8 cellular contexts compared by ENCODE assay signal in the genomic region with DNA sequence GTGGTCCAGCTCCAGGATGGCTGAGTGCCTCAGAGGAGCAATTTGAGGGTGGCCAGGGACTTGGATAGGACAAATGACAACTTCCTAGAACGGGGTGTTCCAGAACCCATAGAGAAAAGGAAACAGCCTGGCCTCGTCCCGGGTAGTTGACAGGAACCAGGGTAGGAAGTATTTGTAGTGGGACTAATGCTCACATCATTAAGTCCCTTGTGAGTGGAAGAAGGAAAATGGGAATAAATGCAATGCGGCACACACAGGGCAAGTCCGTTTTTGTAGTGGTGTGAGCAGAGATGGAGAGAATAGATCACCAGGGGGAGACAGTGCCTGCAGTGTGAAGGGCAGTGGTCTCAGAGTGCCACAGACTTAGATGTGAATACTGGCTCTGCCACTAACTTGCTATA. TPM values are rescaled to one million over a fixed set of nuclear protein-coding genes. Genes with fewer than 3 reads are reported as not detected.
DNase-seq lines count a peak whose midpoint lies in the region; ATAC-seq and TF ChIP-seq lines count a peak whose summit lies in the region.

No MANE protein-coding gene starts in this region.

- no peaks in the 10 kb centered on the region for H3K27me3 ChIP-seq in aorta (ENCODE audit: control insufficient read depth in 1 of 2, insufficient read depth in 2 of 2, low read length in 1 of 2)

- peaks cover 3 to 9% (median 4%) of the 10 kb centered on the region in 3 donors for H3K27me3 Mint-ChIP-seq in CD14-positive monocyte (ENCODE audit: low read depth in 3 of 3)

- H3K36me3 Mint-ChIP-seq in CD14-positive monocyte = no peaks in the 10 kb centered on the region

- H3K9me3 Mint-ChIP-seq in CD14-positive monocyte = no peaks in the 10 kb centered on the region

- ATAC-seq in aorta (ENCODE audit: low FRiP score) = peak; percentile 67
- no peak for ATAC-seq in GM21447 (IDR thresholded peaks at IDR 0.05; ENCODE audit: unreplicated experiment)

- H3K9me3 ChIP-seq in aorta (ENCODE audit: control insufficient read depth, low read length) = no peaks in the 10 kb centered on the region

- no peak overlapping the region for H3K27ac ChIP-seq in aorta (ENCODE audit: low read depth in 1 of 2, low read length in 2 of 2)

- TF ChIP-seq CTCF in CD14-positive monocyte (IDR thresholded peaks at IDR 0.05) = peak; percentile 51

- H3K4me3 Mint-ChIP-seq in CD14-positive monocyte = no peak overlapping the region

- H3K27ac Mint-ChIP-seq in CD14-positive monocyte = peak overlapping the region in 2 of 7 donors; percentile 1 to 71

- whole genome bisulfite sequencing in aorta, 2 donors = 46 to 51% methylated on average over 5 of the region's 5 CpGs

- no peaks in the 10 kb centered on the region for H3K36me3 ChIP-seq in aorta (ENCODE audit: control insufficient read depth in 1 of 2, insufficient read depth in 2 of 2, low read length in 1 of 2)

- DNase-seq in CD14-positive monocyte (ENCODE audit: low spot score) = no peak
- peak; percentile 4 for DNase-seq in HPDE6-E6E7 (ENCODE audit: extremely low spot score)
- peak; percentile 31 for DNase-seq in amniotic stem cell (lab: John Stamatoyannopoulos, UW)
- DNase-seq in islet precursor cell = peak; percentile 75
- no peak for DNase-seq in aorta
- no peak for DNase-seq in DMS153 treated with DMSO at 0.1 percent for 48 hours (lab: John Stamatoyannopoulos, UW; ENCODE audit: unreplicated experiment)
- no peak for DNase-seq in NCI-H2196 treated with DMSO at 0.1 percent for 48 hours (lab: John Stamatoyannopoulos, UW; ENCODE audit: unreplicated experiment)

- H3K4me3 ChIP-seq in aorta (ENCODE audit: low read length in 2 of 2) = no peak overlapping the region

- intact Hi-C loops in CD14-positive monocyte (cut with micrococcal nuclease) = loop anchor here (5.0 to 10.0 kb wide), 3 partner anchors 38 to 586 kb away; no protein-coding TSS in a partner anchor
- intact Hi-C loops in aorta (cut with DNase I) = loop anchor here (1.0 to 10.0 kb wide), 5 partner anchors 36 to 566 kb away; a partner anchor contains a TSS

- peaks cover 20% of the 10 kb centered on the region for H3K4me1 Mint-ChIP-seq in CD14-positive monocyte

- H3K4me1 ChIP-seq in aorta (ENCODE audit: control insufficient read depth in 1 of 2, insufficient read depth in 2 of 2, low read length in 2 of 2) = peaks cover 0 to 2% of the 10 kb centered on the region in 2 donors

RNA-seq across cellular contexts. Expression of a gene that starts 19.6 kb away (rescaled TPM):
- not detected for polyA plus RNA-seq in CD14-positive monocyte
- total RNA-seq in aorta = 10 to 100 TPM in 1 of 2 donors, 1 to 10 TPM in 1; 8.3 to 60.1 TPM
- polyA plus RNA-seq in aorta = 10 to 100 TPM; 32.3 to 80.1 TPM

Comparison
In these comparisons a context has a peak if more than half of its experiments do, and no peak if none do; other contexts are left out.
1. DNase-seq: peak in HPDE6-E6E7 (single experiment), amniotic stem cell (single experiment) and islet precursor cell (single experiment); none in CD14-positive monocyte (single experiment), aorta (0 of 2), DMS153 treated with DMSO at 0.1 percent for 48 hours (single experiment) and NCI-H2196 treated with DMSO at 0.1 percent for 48 hours (single experiment).
2. RNA of a gene that starts 19.6 kb away (polyA plus RNA-seq): 32.3 to 80.1 TPM in aorta; not detected in CD14-positive monocyte; every median in the first group is over 10 times any median in the second.